In genomic region chr22:37333724-37334460, GRCh38 we compare ENCODE assay signal across 1 cellular context.
TF ChIP-seq lines count a peak whose summit lies in the region.

No MANE protein-coding gene starts in this region.

TF ChIP-seq in HCT116, 20 proteins besides CTCF, POLR2A, EP300 and RAD21:
- TF ChIP-seq REST (IDR thresholded peaks at IDR 0.05; ENCODE audit: low read depth) (no peak), CBX3 (IDR thresholded peaks at IDR 0.05; ENCODE audit: low read depth) (no peak), FOSL1 (IDR thresholded peaks at IDR 0.05; ENCODE audit: low read depth) (no peak), EZH2phosphoT487 (IDR thresholded peaks at IDR 0.05; ENCODE audit: borderline replicate concordance) (no peak), ATF3 (IDR thresholded peaks at IDR 0.05) (no peak), SRF (IDR thresholded peaks at IDR 0.05; ENCODE audit: low read depth) (no peak), ELF1 (IDR thresholded peaks at IDR 0.05; ENCODE audit: borderline replicate concordance, low read depth) (no peak), EGR1 (IDR thresholded peaks at IDR 0.05; ENCODE audit: low read depth) (no peak), ZFX (IDR thresholded peaks at IDR 0.05) (no peak)
TF ChIP-seq in HCT116: peak in this region for 0.
